ENCODE assay signal across 13 cellular contexts in genomic region chr10:69242037-69242843, GRCh38.
"Had no signal": no experiment of that assay in that cellular context is flagged by ENCODE, and none has a peak within 500 bp of the region (broad histone marks: within the 10 kb centered on the region; RNA-seq: fewer than 3 reads in every experiment).

No MANE protein-coding gene starts in this region.

- H3K4me3 ChIP-seq: breast epithelium, heart right ventricle, left lung, thyroid gland, uterus had no signal

- ATAC-seq: activated naive CD4-positive, alpha-beta T cell treated with anti-CD3 and anti-CD28 coated beads, Interleukin-2, amount 50 U/mL, for 72 hours; esophagus mucosa; heart right ventricle; left lung; T-cell had no signal

- H3K27me3 ChIP-seq: breast epithelium, heart right ventricle, left lung, thyroid gland, uterus had no signal

- H3K4me1 ChIP-seq: breast epithelium, thyroid gland, uterus had no signal

- H3K27ac ChIP-seq: breast epithelium, heart right ventricle, left lung, thyroid gland, uterus had no signal

- DNase-seq: activated CD4-positive, CD25-positive, alpha-beta regulatory T cell; activated effector memory CD4-positive, alpha-beta T cell treated with Interleukin-2 at 50 U/mL for 16 hours; activated T-cell treated with anti-CD3 and anti-CD28 coated beads, Interleukin-2, amount 50 U/mL, for 24 hours; amniotic stem cell; heart right ventricle; left lung; stimulated activated CD4-positive, alpha-beta T cell treated with anti-CD3 and anti-CD28 coated beads, Interleukin-15, amount 100 ng/mL, for 24 hours; T-cell; thyroid gland; uterus had no signal

- H3K9me3 ChIP-seq: breast epithelium, heart right ventricle, left lung, thyroid gland, uterus had no signal

- H3K36me3 ChIP-seq: breast epithelium, heart right ventricle, left lung, thyroid gland, uterus had no signal
